8 cellular contexts compared by ENCODE assay signal in the genomic region with DNA sequence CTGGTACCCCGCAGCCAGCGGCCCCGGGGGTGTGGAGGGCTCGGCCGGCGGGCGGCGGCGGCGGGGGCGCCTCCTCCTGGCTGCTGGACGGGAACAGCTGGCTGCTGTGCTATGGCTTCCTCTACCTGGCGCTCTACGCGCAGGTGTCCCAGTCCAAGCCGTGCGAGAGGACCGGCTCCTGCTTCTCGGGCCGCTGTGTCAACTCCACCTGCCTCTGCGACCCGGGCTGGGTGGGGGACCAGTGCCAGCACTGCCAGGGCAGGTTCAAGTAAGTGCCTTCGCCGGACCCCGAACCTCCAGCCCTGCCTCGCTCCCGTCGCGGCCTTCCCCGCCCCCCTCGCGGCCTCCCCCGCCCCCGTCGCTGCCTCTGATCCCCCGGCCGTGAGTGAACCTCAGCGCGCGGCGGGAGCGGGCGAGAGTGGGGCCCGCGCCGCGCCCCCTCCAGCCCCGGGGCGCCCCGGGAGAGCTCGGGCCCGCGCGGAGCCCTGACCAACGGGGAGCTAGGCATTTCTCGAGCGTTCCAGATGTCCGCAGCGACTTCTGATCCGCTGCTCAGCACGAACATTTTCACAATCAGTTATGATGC. TPM values are rescaled to one million over a fixed set of nuclear protein-coding genes. Genes with fewer than 3 reads are reported as not detected.
DNase-seq lines count a peak whose midpoint lies in the region; ATAC-seq, FAIRE-seq and TF ChIP-seq lines count a peak whose summit lies in the region.

No MANE protein-coding gene starts in this region.

- peak overlapping the region; percentile 93 for H3K27ac ChIP-seq in hepatocyte
- H3K27ac ChIP-seq in small intestine (ENCODE audit: low read depth in 1 of 2, low read length in 1 of 2), result no peak overlapping the region

- H3K9me2 ChIP-seq in hepatocyte (replicated peaks; ENCODE audit: insufficient read depth), result no peaks in the 10 kb centered on the region

- peak overlapping the region; percentile 93 for H3K4me2 ChIP-seq in hepatocyte

- DNase-seq in GM20000 (ENCODE audit: low spot score) (peak; percentile 77), hepatocyte (ENCODE audit: low spot score) (peak; percentile 35), small intestine (peak; percentile 12), HT-29 (ENCODE audit: low spot score) (no peak), putamen (ENCODE audit: low spot score) (no peak)
- peak; percentile 27 to 36 for DNase-seq in activated T-cell treated with anti-CD3 and anti-CD28 coated beads, Interleukin-2, amount 50 U/mL, for 72 hours

- H3K36me3 ChIP-seq in hepatocyte (replicated peaks; ENCODE audit: insufficient read depth, low read depth), result no peaks in the 10 kb centered on the region
- no peaks in the 10 kb centered on the region for H3K36me3 ChIP-seq in small intestine (ENCODE audit: control insufficient read depth in 2 of 2, insufficient read depth in 2 of 2, low read length in 2 of 2)

- peaks cover 1 to 4% of the 10 kb centered on the region in 2 donors for H3K36me3 Mint-ChIP-seq in activated T-cell treated with anti-CD3 and anti-CD28 coated beads, Interleukin-2, amount 50 U/mL, for 72 hours (ENCODE audit: insufficient read depth in 2 of 2)

- H3K27me3 ChIP-seq in hepatocyte, result peaks cover 51% of the 10 kb centered on the region
- H3K27me3 ChIP-seq in small intestine (ENCODE audit: control insufficient read depth in 2 of 2, insufficient read depth in 2 of 2, low read length in 2 of 2), result peaks cover 0 to 13% of the 10 kb centered on the region in 2 donors

- H3K4me1 ChIP-seq in hepatocyte (ENCODE audit: insufficient read depth) (no peaks in the 10 kb centered on the region), small intestine (ENCODE audit: control insufficient read depth in 2 of 2, insufficient read depth in 1 of 2, low read depth in 1 of 2, low read length in 1 of 2) (no peaks in the 10 kb centered on the region)

- peak; percentile 37 for ATAC-seq in HG03520 (IDR thresholded peaks at IDR 0.05; ENCODE audit: unreplicated experiment)
- ATAC-seq in activated T-cell treated with anti-CD3 and anti-CD28 coated beads, Interleukin-2, amount 50 U/mL, for 72 hours (replicated peaks in 1 of 2), result peak; percentile 60 to 63

- H2AFZ ChIP-seq in hepatocyte, result peak overlapping the region; percentile 94

- no peak for FAIRE-seq in small intestine (lab: Jason Lieb, UNC)

- no peaks in the 10 kb centered on the region for H4K20me1 ChIP-seq in hepatocyte (ENCODE audit: insufficient read depth, poor library complexity, severe bottlenecking)

- 4% methylated on average over 31 of the region's 61 CpGs for WGBS in hepatocyte (ENCODE audit: low lambda C conversion rate, missing lambda C conversion rate)
- 1 to 4% (median 1%) methylated on average over 48 to 61 of the region's 61 CpGs for WGBS in small intestine, 3 donors

- no peak overlapping the region for H3K27ac Mint-ChIP-seq in activated T-cell treated with anti-CD3 and anti-CD28 coated beads, Interleukin-2, amount 50 U/mL, for 72 hours

- H3K4me1 Mint-ChIP-seq in activated T-cell treated with anti-CD3 and anti-CD28 coated beads, Interleukin-2, amount 50 U/mL, for 72 hours (ENCODE audit: low read depth), result peaks cover 14% of the 10 kb centered on the region

- TF ChIP-seq CTCF in GM20000 (IDR thresholded peaks at IDR 0.05; ENCODE audit: extremely low read depth, missing control alignments), result no peak
- peak; percentile 47 for TF ChIP-seq CTCF in hepatocyte (IDR thresholded peaks at IDR 0.05; ENCODE audit: poor library complexity)

- peaks cover 3% of the 10 kb centered on the region for H3K79me2 ChIP-seq in hepatocyte

- H3K27me3 Mint-ChIP-seq in activated T-cell treated with anti-CD3 and anti-CD28 coated beads, Interleukin-2, amount 50 U/mL, for 72 hours (ENCODE audit: low read depth), result peaks cover 54% of the 10 kb centered on the region

- H3K4me3 Mint-ChIP-seq in activated T-cell treated with anti-CD3 and anti-CD28 coated beads, Interleukin-2, amount 50 U/mL, for 72 hours, result peak overlapping the region; percentile 67 to 93

- H3K4me3 ChIP-seq in GM08714 (ENCODE audit: low read length) (peak overlapping the region; percentile 79), hepatocyte (peak overlapping the region; percentile 88), small intestine (ENCODE audit: low read depth in 1 of 2, low read length in 2 of 2) (peak overlapping the region; percentile 30 to 66)

- H3K9me3 ChIP-seq in hepatocyte (ENCODE audit: low read depth) (no peaks in the 10 kb centered on the region), small intestine (ENCODE audit: control insufficient read depth, low read depth) (no peaks in the 10 kb centered on the region)

- no peaks in the 10 kb centered on the region for H3K9me3 Mint-ChIP-seq in activated T-cell treated with anti-CD3 and anti-CD28 coated beads, Interleukin-2, amount 50 U/mL, for 72 hours

RNA-seq across cellular contexts. Expression of gene ATRNL1, which starts 0.7 kb away (rescaled TPM):
- under 1 TPM; 0.23 to 0.94 TPM for total RNA-seq in activated T-cell treated with anti-CD3 and anti-CD28 coated beads, Interleukin-2, amount 50 U/mL, for 72 hours
- 17.4 and 18.7 TPM in 2 replicates for total RNA-seq in hepatocyte
- polyA plus RNA-seq in hepatocyte, result 3.7 and 5.9 TPM in 2 replicates
- under 1 TPM in 1 of 3 donors, not detected in 2; 0.78 TPM for polyA plus RNA-seq in small intestine
- not detected in 2 replicates for total RNA-seq in HT-29 (2014; rRNA removed; shearing (Covaris generic))

Comparison
In these comparisons a context has a peak if more than half of its experiments do, and no peak if none do; other contexts are left out.
1. DNase-seq: peak in GM20000 (single experiment), activated T-cell treated with anti-CD3 and anti-CD28 coated beads, Interleukin-2, amount 50 U/mL, for 72 hours (2 of 2), hepatocyte (single experiment) and small intestine (single experiment); none in HT-29 (single experiment) and putamen (single experiment).
2. Peak in every context shown above with its lines, with median percentiles within 50 percentile points of each other: H3K4me3 ChIP-seq.